9 cellular contexts compared by ENCODE assay signal in the genomic region with DNA sequence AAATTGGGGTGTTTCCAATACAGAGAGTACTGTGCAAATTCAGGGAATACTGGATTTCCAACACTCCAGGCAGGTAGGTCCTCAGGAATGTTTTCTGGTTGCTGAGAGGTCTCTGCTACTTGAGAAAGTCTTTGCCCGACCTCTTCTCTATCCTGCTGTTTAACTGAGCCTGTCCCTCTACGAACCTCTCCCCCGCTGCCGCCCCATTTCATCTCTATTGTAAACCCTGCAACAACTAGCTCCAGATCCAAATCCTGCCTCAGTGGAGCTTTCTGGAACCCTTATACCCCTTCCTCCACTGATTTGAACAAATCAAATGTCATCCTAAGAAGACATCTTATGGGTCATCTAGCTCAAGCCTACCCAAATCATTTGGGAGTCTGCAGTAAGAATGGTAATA. TPM values are rescaled to one million over a fixed set of nuclear protein-coding genes. Genes with fewer than 3 reads are reported as not detected.
DNase-seq lines count a peak whose midpoint lies in the region; ATAC-seq and TF ChIP-seq lines count a peak whose summit lies in the region.
"Had no signal": no experiment of that assay in that cellular context is flagged by ENCODE, and none has a peak within 500 bp of the region (broad histone marks: within the 10 kb centered on the region; RNA-seq: fewer than 3 reads in every experiment).

No MANE protein-coding gene starts in this region.

- no peak for ATAC-seq in CD8-positive, alpha-beta T cell
- no peak for ATAC-seq in HG03280 (IDR thresholded peaks at IDR 0.05; ENCODE audit: unreplicated experiment)

- no peaks in the 10 kb centered on the region for H3K27me3 ChIP-seq in CD8-positive, alpha-beta T cell (ENCODE audit: insufficient read depth, low read length)
- no peaks in the 10 kb centered on the region for H3K27me3 ChIP-seq in OCI-LY3 (ENCODE audit: low read depth, low read length)
- no peaks in the 10 kb centered on the region for H3K27me3 ChIP-seq in endocrine pancreas (ENCODE audit: control insufficient read depth, insufficient read depth, low read length)
- no peaks in the 10 kb centered on the region for H3K27me3 ChIP-seq in osteoblast (ENCODE audit: insufficient read depth, low read length)
- H3K27me3 ChIP-seq: tibial nerve had no signal

- H4K20me1 ChIP-seq in OCI-LY3 (ENCODE audit: insufficient read depth, low read length): 0 out of 2 replicates have a peak, but pooled peaks cover 7% of the 10 kb centered on the region
- peaks cover 42% of the 10 kb centered on the region for H4K20me1 ChIP-seq in osteoblast (ENCODE audit: insufficient read depth, low read length)

- no peak overlapping the region for H2AFZ ChIP-seq in OCI-LY3 (ENCODE audit: low read depth, low read length)
- H2AFZ ChIP-seq in osteoblast (ENCODE audit: low read length): no peak overlapping the region

- POLR2A ChIA-PET in CD8-positive, alpha-beta T cell (lab: Charles Lee): no interaction called here

- H3K27ac Mint-ChIP-seq in CD8-positive, alpha-beta T cell: peak overlapping the region; percentile 100

- no peaks in the 10 kb centered on the region for H3K27me3 Mint-ChIP-seq in CD8-positive, alpha-beta T cell (ENCODE audit: low read depth)

- H3K9ac ChIP-seq in OCI-LY3 (ENCODE audit: low read length) (peak overlapping the region; percentile 92), endocrine pancreas (ENCODE audit: control insufficient read depth, insufficient read depth, low read length) (peak overlapping the region; percentile 77)

- CTCF ChIA-PET in CD8-positive, alpha-beta T cell (lab: Charles Lee): no interaction called here

- H3K4me1 ChIP-seq in CD8-positive, alpha-beta T cell (ENCODE audit: insufficient read depth, low read length): peaks cover 28% of the 10 kb centered on the region
- H3K4me1 ChIP-seq in OCI-LY3 (ENCODE audit: low read length): peaks cover 7% of the 10 kb centered on the region
- H3K4me1 ChIP-seq in endocrine pancreas (ENCODE audit: control insufficient read depth, insufficient read depth, low read length): peaks cover 6% of the 10 kb centered on the region
- peaks cover 13% of the 10 kb centered on the region for H3K4me1 ChIP-seq in osteoblast (ENCODE audit: insufficient read depth, low read length)

- H3K9me3 ChIP-seq in CD8-positive, alpha-beta T cell (ENCODE audit: low read length): no peaks in the 10 kb centered on the region
- no peaks in the 10 kb centered on the region for H3K9me3 ChIP-seq in OCI-LY3 (ENCODE audit: insufficient read depth, low read length)
- H3K9me3 ChIP-seq in endocrine pancreas (ENCODE audit: control insufficient read depth, low read length): no peaks in the 10 kb centered on the region
- no peaks in the 10 kb centered on the region for H3K9me3 ChIP-seq in osteoblast (ENCODE audit: low read depth, low read length)

- H3K4me3 ChIP-seq in CD8-positive, alpha-beta T cell (ENCODE audit: low read depth, low read length): peak overlapping the region; percentile 74
- H3K4me3 ChIP-seq in OCI-LY3 (ENCODE audit: low read length) (peak overlapping the region; percentile 92), endocrine pancreas (ENCODE audit: control insufficient read depth, insufficient read depth, low read length) (peak overlapping the region; percentile 77), osteoblast (ENCODE audit: insufficient read depth, low read length) (peak overlapping the region; percentile 86)

- H3K36me3 ChIP-seq in CD8-positive, alpha-beta T cell (ENCODE audit: insufficient read depth, low read length): peaks cover 12% of the 10 kb centered on the region
- H3K36me3 ChIP-seq in OCI-LY3 (replicated peaks; ENCODE audit: low read depth, low read length) (peaks cover 17% of the 10 kb centered on the region), endocrine pancreas (ENCODE audit: control insufficient read depth, insufficient read depth, low read length) (no peaks in the 10 kb centered on the region), osteoblast (ENCODE audit: insufficient read depth, low read length) (peaks cover 29% of the 10 kb centered on the region)

- H3K27ac ChIP-seq in CD8-positive, alpha-beta T cell (ENCODE audit: low read depth, low read length): peak overlapping the region; percentile 86
- H3K27ac ChIP-seq in OCI-LY3 (ENCODE audit: low read length): no peak overlapping the region
- H3K27ac ChIP-seq in osteoblast (ENCODE audit: low read depth, low read length): peak overlapping the region; percentile 95

- H3K4me2 ChIP-seq in OCI-LY3 (ENCODE audit: low read length) (peak overlapping the region; percentile 91), osteoblast (ENCODE audit: insufficient read depth, low read length) (peak overlapping the region; percentile 96)

- H3K9me3 Mint-ChIP-seq in CD8-positive, alpha-beta T cell: peaks cover 3% of the 10 kb centered on the region

- no peak for TF ChIP-seq CTCF in CD8-positive, alpha-beta T cell (IDR thresholded peaks at IDR 0.05)
- TF ChIP-seq CTCF in OCI-LY3 (IDR thresholded peaks at IDR 0.05; ENCODE audit: low read depth, low read length) (no peak), osteoblast (IDR thresholded peaks at IDR 0.05; ENCODE audit: extremely low read depth, low read depth, low read length) (no peak)

- H3K4me3 Mint-ChIP-seq in CD8-positive, alpha-beta T cell: peak overlapping the region; percentile 100

- H3K36me3 Mint-ChIP-seq in CD8-positive, alpha-beta T cell: peaks cover 71% of the 10 kb centered on the region

- DNase-seq in CD8-positive, alpha-beta T cell: no peak
- DNase-seq in osteoblast (ENCODE audit: insufficient read length, low spot score, missing footprints) (no peak), HCEC 1CT (no peak), NCI-H146 treated with DMSO at 0.1 percent for 48 hours (lab: John Stamatoyannopoulos, UW; ENCODE audit: unreplicated experiment) (no peak), AG08396 (ENCODE audit: low spot score) (no peak)

- H3K4me1 Mint-ChIP-seq in CD8-positive, alpha-beta T cell (ENCODE audit: low read depth): peaks cover 80% of the 10 kb centered on the region

- H3K79me2 ChIP-seq in OCI-LY3 (ENCODE audit: low read length) (peaks cover 89% of the 10 kb centered on the region), osteoblast (ENCODE audit: insufficient read depth, low read length) (peaks cover 80% of the 10 kb centered on the region)

- intact Hi-C loops in CD8-positive, alpha-beta T cell (cut with DNase I, micrococcal nuclease): loop anchor here (2.0 to 10.0 kb wide), 6 partner anchors 55 to 1037 kb away; a partner anchor contains a TSS

RNA-seq across cellular contexts. Expression of a gene that starts 1.3 kb away (rescaled TPM):
- total RNA-seq in CD8-positive, alpha-beta T cell: 10 to 100 TPM; 53.8 to 55.2 TPM
- total RNA-seq in osteoblast: 70.6 and 83.7 TPM in 2 replicates

RNA-seq across cellular contexts. Expression of a gene that starts 1.4 kb away (rescaled TPM):
- total RNA-seq in CD8-positive, alpha-beta T cell: 10 to 100 TPM; 16.5 to 17.2 TPM
- 5.8 and 6.8 TPM in 2 replicates for total RNA-seq in osteoblast

RNA-seq across cellular contexts. Expression of a gene that starts 12.3 kb away (rescaled TPM):
- total RNA-seq in CD8-positive, alpha-beta T cell: not detected
- not detected in 2 replicates for total RNA-seq in osteoblast
- total RNA-seq: tibial nerve had no signal

RNA-seq across cellular contexts. Expression of a gene that starts 25.8 kb away (rescaled TPM):
- not detected for total RNA-seq in CD8-positive, alpha-beta T cell
- not detected in 2 replicates for total RNA-seq in osteoblast
- total RNA-seq: tibial nerve had no signal

RNA-seq across cellular contexts. Expression of a gene that starts 31.6 kb away (rescaled TPM):
- not detected for total RNA-seq in CD8-positive, alpha-beta T cell
- total RNA-seq in osteoblast: not detected in 2 replicates
- total RNA-seq: tibial nerve had no signal
